ENCODE assay signal across 1 cellular context in the genomic region with DNA sequence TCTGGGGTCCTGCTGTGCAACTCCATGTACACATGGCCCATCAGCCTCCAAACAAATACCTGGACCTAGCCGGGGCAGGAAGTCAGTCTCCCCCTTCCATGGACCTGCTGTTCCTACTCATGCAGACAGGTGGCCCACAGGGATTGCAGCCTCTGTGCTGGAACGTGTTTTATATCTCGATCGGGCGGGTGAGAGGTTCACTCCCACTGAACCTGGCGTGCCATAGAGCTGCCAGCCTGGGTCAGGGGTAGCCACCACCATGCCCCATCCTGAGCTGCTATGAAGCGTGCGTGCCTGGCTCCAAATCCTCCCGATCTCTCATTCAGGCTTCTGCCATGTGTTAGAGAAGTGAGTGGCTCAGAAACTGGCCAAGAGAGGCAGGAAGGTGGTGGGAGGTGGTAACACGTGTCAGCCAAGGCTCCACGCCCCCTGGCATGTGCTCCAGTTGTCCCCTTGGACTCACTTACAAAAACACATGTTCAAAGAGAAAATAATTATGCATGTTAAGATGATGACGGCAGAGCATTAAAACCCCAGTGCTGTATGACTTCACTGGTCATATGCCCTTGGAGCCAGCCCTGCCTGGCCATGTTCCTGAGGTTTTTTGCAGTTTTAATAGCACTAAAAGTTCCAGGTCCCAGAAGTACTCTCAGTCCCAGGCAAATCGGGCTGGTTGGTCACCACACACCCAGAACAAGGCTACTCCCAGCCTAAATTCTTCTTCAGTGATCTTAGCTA.
TF ChIP-seq lines count a peak whose summit lies in the region.

No MANE protein-coding gene starts in this region.

TF ChIP-seq in K562, 482 proteins besides CTCF, POLR2A, EP300 and RAD21:
- TF ChIP-seq DACH1 (IDR thresholded peaks at IDR 0.05; ENCODE audit: partially characterized antibody): no peak
- 0 out of 2 replicates have a peak, but pooled peaks have one; percentile 8 for TF ChIP-seq SMC3 (conservative IDR thresholded peaks at IDR 0.05; ENCODE audit: insufficient read depth, low read depth, low read length)
